In the genomic region with DNA sequence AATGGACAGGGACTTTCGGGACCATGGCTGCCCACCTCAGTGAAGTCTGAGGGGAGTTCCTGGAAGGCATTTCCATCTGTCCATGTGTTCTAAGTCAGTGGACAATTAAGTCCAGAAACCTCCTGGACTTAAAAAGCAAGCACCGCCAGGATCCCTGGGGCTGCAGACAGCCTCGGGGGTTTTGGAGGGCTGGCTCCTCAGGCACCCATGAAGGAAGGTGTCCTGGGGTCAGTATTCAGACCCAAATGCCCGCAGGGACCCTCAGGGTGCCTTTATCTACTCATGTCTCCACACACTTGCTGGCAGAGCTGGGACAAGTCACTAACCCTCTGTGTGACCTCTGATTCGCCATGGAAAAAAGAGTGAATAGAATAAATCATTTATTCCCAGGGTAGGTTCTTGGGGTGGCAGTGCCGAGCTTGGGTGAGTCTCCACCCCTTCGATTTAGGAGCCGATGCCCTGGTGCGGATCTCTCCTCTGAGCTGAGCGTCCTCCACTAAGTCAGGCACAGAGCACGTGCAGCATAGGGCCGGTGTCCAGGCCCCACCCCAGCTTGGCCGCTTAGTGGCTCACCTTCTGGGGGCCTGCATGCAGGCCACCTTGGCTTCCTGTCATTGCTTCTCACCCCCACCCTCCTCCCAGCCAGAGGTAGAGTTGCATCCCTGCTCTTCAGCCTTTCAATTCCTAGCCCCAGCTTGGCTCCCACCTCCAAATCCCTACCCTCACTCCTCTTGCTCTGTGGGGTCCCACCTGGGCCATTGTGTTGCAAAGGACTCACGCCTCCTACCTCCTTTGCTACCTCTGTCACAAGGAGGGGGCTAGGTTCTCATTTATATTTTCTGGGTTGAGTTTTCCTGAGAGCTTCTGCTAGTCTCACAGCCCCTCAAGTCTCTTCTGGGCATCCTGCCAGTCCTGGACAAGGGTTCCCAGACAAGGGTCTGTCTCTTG, we compare ENCODE assay signal across 14 cellular contexts. TPM values are rescaled to one million over a fixed set of nuclear protein-coding genes. Genes with fewer than 3 reads are reported as not detected.
A peak's percentile ranks its signal among the peaks of the same experiment; 100 is the strongest.
DNase-seq lines count a peak whose midpoint lies in the region; ATAC-seq and TF ChIP-seq lines count a peak whose summit lies in the region.
"Had no signal": no experiment of that assay in that cellular context is flagged by ENCODE, and none has a peak within 500 bp of the region (broad histone marks: within the 10 kb centered on the region; RNA-seq: fewer than 3 reads in every experiment).

No MANE protein-coding gene starts in this region.

- H3K27me3 ChIP-seq in mammary epithelial cell (ENCODE audit: insufficient read depth, low read length), result no peaks in the 10 kb centered on the region
- no peaks in the 10 kb centered on the region for H3K27me3 ChIP-seq in upper lobe of left lung
- H3K27me3 ChIP-seq in vagina, result no peaks in the 10 kb centered on the region

- no peak overlapping the region for H3K9ac ChIP-seq in mammary epithelial cell (ENCODE audit: insufficient read depth, low read length)
- H3K9ac ChIP-seq: SK-N-SH had no signal

- H3K9me3 ChIP-seq in mammary epithelial cell (replicated peaks; ENCODE audit: insufficient read depth, low read length), result no peaks in the 10 kb centered on the region
- no peaks in the 10 kb centered on the region for H3K9me3 ChIP-seq in upper lobe of left lung
- no peaks in the 10 kb centered on the region for H3K9me3 ChIP-seq in vagina
- H3K9me3 ChIP-seq: SK-N-SH, thoracic aorta had no signal

- H3K27ac ChIP-seq in mammary epithelial cell (ENCODE audit: insufficient read depth, low read depth, low read length) (no peak overlapping the region), upper lobe of left lung (peak overlapping the region in 3 of 4 donors; percentile 20 to 80 (median 79)), vagina (no peak overlapping the region)
- H3K27ac ChIP-seq: thoracic aorta had no signal

- H3K4me3 Mint-ChIP-seq in MCF 10A (ENCODE audit: unreplicated experiment), result no peak overlapping the region
- H3K4me3 Mint-ChIP-seq in activated CD4-positive, alpha-beta memory T cell treated with anti-CD3 and anti-CD28 coated beads for 36 hours, result no peak overlapping the region

- 92% methylated on average over 10 of the region's 14 CpGs for WGBS in mammary epithelial cell (ENCODE audit: low coverage, missing lambda C conversion rate)
- WGBS in upper lobe of left lung, 2 donors, result 93 to 97% methylated on average over 12 to 14 of the region's 14 CpGs

- in situ Hi-C loops in mammary epithelial cell (cut with MboI; ENCODE audit: low sequenced_read_pairs in 2 of 2), result no loop called here

- H3K4me1 ChIP-seq in mammary epithelial cell (ENCODE audit: insufficient read depth, low read length), result peaks cover 4% of the 10 kb centered on the region
- peaks cover 50 to 100% (median 85%) of the 10 kb centered on the region in 4 donors for H3K4me1 ChIP-seq in upper lobe of left lung
- H3K4me1 ChIP-seq in vagina, result peaks cover 36% of the 10 kb centered on the region

- DNase-seq in MCF 10A (ENCODE audit: unreplicated experiment), result no peak
- DNase-seq in mammary epithelial cell, result no peak
- DNase-seq in activated CD4-positive, alpha-beta memory T cell treated with anti-CD3 and anti-CD28 coated beads for 36 hours, result no peak
- peak; percentile 78 for DNase-seq in iPS-NIHi7 (ENCODE audit: extremely low spot score)
- no peak for DNase-seq in upper lobe of left lung
- DNase-seq in vagina (ENCODE audit: extremely low spot score in 2 of 2), result no peak
- DNase-seq in UCSD-AML1 (lab: John Stamatoyannopoulos, UW; ENCODE audit: unreplicated experiment), result no peak
- DNase-seq in cerebellar cortex (ENCODE audit: low spot score), result no peak
- DNase-seq: activated CD4-positive, CD25-positive, alpha-beta regulatory T cell; NCI-H1105; NCI-H2227 treated with DMSO at 0.1 percent for 48 hours; SK-N-SH; stimulated activated CD4-positive, alpha-beta T cell treated with anti-CD3 and anti-CD28 coated beads, Interleukin-12 subunit alpha, Interleukin-12 subunit beta, amount 100 ng/mL, for 4 hours had no signal

- H3K27ac Mint-ChIP-seq in MCF 10A (ENCODE audit: low read depth, unreplicated experiment), result peak overlapping the region; percentile 54
- H3K27ac Mint-ChIP-seq in activated CD4-positive, alpha-beta memory T cell treated with anti-CD3 and anti-CD28 coated beads for 36 hours, result peak overlapping the region; percentile 85

- H3K4me3 ChIP-seq in mammary epithelial cell (replicated peaks in 1 of 3; ENCODE audit: insufficient read depth in 1 of 3, low read depth in 2 of 3, low read length in 3 of 3), result no peak overlapping the region
- H3K4me3 ChIP-seq in upper lobe of left lung, result no peak overlapping the region
- no peak overlapping the region for H3K4me3 ChIP-seq in vagina
- H3K4me3 ChIP-seq: thoracic aorta had no signal

- no peak overlapping the region for H3K4me2 ChIP-seq in mammary epithelial cell (ENCODE audit: insufficient read depth, low read depth, low read length)
- H3K4me2 ChIP-seq: SK-N-SH had no signal

- intact Hi-C loops in MCF 10A (cut with micrococcal nuclease), result no loop called here
- intact Hi-C loops in mammary epithelial cell (cut with micrococcal nuclease), result no loop called here
- intact Hi-C loops in activated CD4-positive, alpha-beta memory T cell treated with anti-CD3 and anti-CD28 coated beads for 36 hours (cut with micrococcal nuclease), result no loop called here
- intact Hi-C loops in vagina (cut with DNase I), result no loop called here

- no peaks in the 10 kb centered on the region for H4K20me1 ChIP-seq in mammary epithelial cell (ENCODE audit: insufficient read depth, low read length)

- H3K27me3 Mint-ChIP-seq in MCF 10A (ENCODE audit: insufficient read depth, unreplicated experiment), result no peaks in the 10 kb centered on the region
- H3K27me3 Mint-ChIP-seq in activated CD4-positive, alpha-beta memory T cell treated with anti-CD3 and anti-CD28 coated beads for 36 hours, result no peaks in the 10 kb centered on the region

- POLR2A ChIA-PET in MCF 10A (lab: Yijun Ruan, JAX), result interaction anchor here (0.6 to 0.7 kb wide), 2 partner anchors 190 to 318 kb away, joined by 3 read pairs; no protein-coding TSS in a partner anchor
- POLR2A ChIA-PET in activated CD4-positive, alpha-beta memory T cell treated with anti-CD3 and anti-CD28 coated beads for 36 hours (lab: Charles Lee), result interaction anchor here (1.0 to 1.4 kb wide), 2 partner anchors 20 to 1002 kb away, joined by 3 to 5 read pairs; partner anchors contain the start of genes NUP210 and SLC6A6

- CTCF ChIA-PET in MCF 10A (lab: Yijun Ruan, JAX), result no interaction called here
- CTCF ChIA-PET in mammary epithelial cell (lab: Charles Lee; ENCODE audit: low non-redundant PET), result no interaction called here
- CTCF ChIA-PET in activated CD4-positive, alpha-beta memory T cell treated with anti-CD3 and anti-CD28 coated beads for 36 hours (lab: Charles Lee), result interaction anchor here (0.6 to 1.9 kb wide), 2 partner anchors 9 to 19 kb away, joined by 3 to 7 read pairs; partner anchors contain the start of gene SLC6A6

- peaks cover 16% of the 10 kb centered on the region for H3K79me2 ChIP-seq in mammary epithelial cell (ENCODE audit: insufficient read depth, low read length)

- no peaks in the 10 kb centered on the region for H3K36me3 ChIP-seq in mammary epithelial cell (ENCODE audit: insufficient read depth, low read length)
- H3K36me3 ChIP-seq in upper lobe of left lung, result peaks cover 0 to under 1% (median 0%) of the 10 kb centered on the region in 4 donors
- peaks cover 0 to 3% of the 10 kb centered on the region in 2 donors for H3K36me3 ChIP-seq in vagina
- H3K36me3 ChIP-seq: thoracic aorta had no signal

- no peak for TF ChIP-seq POLR2A in upper lobe of left lung (IDR thresholded peaks at IDR 0.05)
- no peak for TF ChIP-seq POLR2A in vagina (IDR thresholded peaks at IDR 0.05)

- dilution Hi-C loops in mammary epithelial cell (cut with HindIII; ENCODE audit: low sequenced_read_pairs), result no loop called here

- H2AFZ ChIP-seq in mammary epithelial cell (ENCODE audit: low read depth, low read length), result no peak overlapping the region

- H3K4me1 Mint-ChIP-seq in MCF 10A (ENCODE audit: insufficient read depth, unreplicated experiment), result peaks cover 7% of the 10 kb centered on the region
- peaks cover 50% of the 10 kb centered on the region for H3K4me1 Mint-ChIP-seq in activated CD4-positive, alpha-beta memory T cell treated with anti-CD3 and anti-CD28 coated beads for 36 hours (ENCODE audit: low read depth)

- no peak for TF ChIP-seq CTCF in MCF 10A (IDR thresholded peaks at IDR 0.05; ENCODE audit: unreplicated experiment)
- no peak for TF ChIP-seq CTCF in mammary epithelial cell (conservative IDR thresholded peaks at IDR 0.05 in 1 of 2, IDR thresholded peaks at IDR 0.05 in 1 of 2; ENCODE audit: extremely low read depth in 1 of 2, insufficient read depth in 1 of 2, low read depth in 1 of 2, low read length in 2 of 2)
- no peak for TF ChIP-seq CTCF in upper lobe of left lung (IDR thresholded peaks at IDR 0.05)
- no peak for TF ChIP-seq CTCF in vagina (IDR thresholded peaks at IDR 0.05)

- TF ChIP-seq EP300 in upper lobe of left lung (IDR thresholded peaks at IDR 0.05), result no peak

- no peaks in the 10 kb centered on the region for H3K36me3 Mint-ChIP-seq in MCF 10A (ENCODE audit: insufficient read depth, unreplicated experiment)
- peaks cover 14% of the 10 kb centered on the region for H3K36me3 Mint-ChIP-seq in activated CD4-positive, alpha-beta memory T cell treated with anti-CD3 and anti-CD28 coated beads for 36 hours

- no peaks in the 10 kb centered on the region for H3K9me3 Mint-ChIP-seq in MCF 10A (ENCODE audit: unreplicated experiment)
- no peaks in the 10 kb centered on the region for H3K9me3 Mint-ChIP-seq in activated CD4-positive, alpha-beta memory T cell treated with anti-CD3 and anti-CD28 coated beads for 36 hours

- BruUV-seq in MCF 10A (replicated peaks; lab: Mats Ljungman, UMichigan) (no TSS peak), mammary epithelial cell (replicated peaks; lab: Mats Ljungman, UMichigan) (no TSS peak)

- no peak for ATAC-seq in upper lobe of left lung (ENCODE audit: low FRiP score in 2 of 2)

RNA-seq across cellular contexts. Expression of gene SLC6A6, which starts 19.9 kb away (rescaled TPM):
- total RNA-seq in MCF 10A (2022) (4.6 and 7.6 TPM in 2 replicates), mammary epithelial cell (10 to 100 TPM; 14.8 to 17.7 TPM), upper lobe of left lung (100 to 1,000 TPM in 2 of 6 donors, 10 to 100 TPM in 4; 60.6 to 154 (median 92.8) TPM), vagina (30.7 TPM)
- polyA plus RNA-seq in mammary epithelial cell, result 13.4 TPM
- 76.1 TPM for polyA minus RNA-seq in mammary epithelial cell
- 10 to 100 TPM; 44.0 to 45.1 TPM for total RNA-seq in activated CD4-positive, alpha-beta memory T cell treated with anti-CD3 and anti-CD28 coated beads for 36 hours

Comparison
In these comparisons a context has a peak if more than half of its experiments do, and no peak if none do; other contexts are left out.
1. H3K27ac ChIP-seq: peak in upper lobe of left lung (3 of 4); none in mammary epithelial cell (single experiment) and vagina (single experiment).